ENCODE assay signal across 23 cellular contexts in the genomic region with DNA sequence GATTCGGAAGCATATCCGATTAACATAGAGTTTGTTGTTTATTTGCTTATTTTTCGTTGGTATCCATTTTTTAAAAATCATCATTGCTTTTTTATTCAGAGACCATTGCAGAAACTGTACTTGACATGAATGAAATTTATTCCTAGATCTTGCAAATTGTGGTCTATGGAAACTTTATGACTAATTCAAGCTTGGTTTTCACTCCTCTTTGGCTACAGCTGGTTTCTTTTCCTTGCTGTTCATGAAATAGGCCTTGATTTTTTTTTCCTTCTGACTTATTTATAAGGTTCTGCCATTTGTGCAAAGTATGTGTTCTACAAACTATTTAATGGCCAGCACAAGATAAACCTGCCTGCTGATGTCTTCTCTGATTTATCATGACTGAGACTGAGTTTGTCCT.
"Had no signal": no experiment of that assay in that cellular context is flagged by ENCODE, and none has a peak within 500 bp of the region (broad histone marks: within the 10 kb centered on the region; RNA-seq: fewer than 3 reads in every experiment).

No MANE protein-coding gene starts in this region.

- DNase-seq: activated CD4-positive, alpha-beta T cell treated with anti-CD3 and anti-CD28 coated beads, Interleukin-2, amount 50 U/mL, for 1 hour; activated CD4-positive, CD25-positive, alpha-beta regulatory T cell treated with anti-CD3 and anti-CD28 coated beads, Interleukin-2, amount 50 U/mL, for 72 hours; activated T-cell treated with anti-CD3 and anti-CD28 coated beads, Interleukin-2, amount 50 U/mL, for 1 hour; erythroblast; head of caudate nucleus; hypothalamus; left ventricle myocardium superior; mammary epithelial cell; nephron progenitor cell; occipital lobe; retina; sigmoid colon; stimulated activated CD4-positive, alpha-beta T cell treated with anti-CD3 and anti-CD28 coated beads, Interleukin-4, amount 100 ng/mL, for 1 hour; stimulated activated naive CD4-positive, alpha-beta T cell; T-helper 1 cell had no signal

- H3K36me3 Mint-ChIP-seq: activated naive CD4-positive, alpha-beta T cell treated with anti-CD3 and anti-CD28 coated beads, Interleukin-2, amount 50 U/mL, for 72 hours; type B pancreatic cell had no signal

- H3K36me3 ChIP-seq: ascending aorta, gastroesophageal sphincter, sigmoid colon, thoracic aorta, vagina, WERI-Rb-1 had no signal

- H3K4me1 ChIP-seq: ascending aorta, gastroesophageal sphincter, vagina had no signal

- H3K9me3 ChIP-seq: ascending aorta, gastroesophageal sphincter, sigmoid colon, thoracic aorta, vagina had no signal

- H3K27me3 Mint-ChIP-seq: type B pancreatic cell had no signal

- H3K4me3 Mint-ChIP-seq: nephron progenitor cell, type B pancreatic cell had no signal

- H3K9me3 Mint-ChIP-seq: nephron progenitor cell, type B pancreatic cell had no signal

- H3K27ac Mint-ChIP-seq: activated naive CD4-positive, alpha-beta T cell treated with anti-CD3 and anti-CD28 coated beads, Interleukin-2, amount 50 U/mL, for 72 hours; nephron progenitor cell; type B pancreatic cell had no signal

- H3K4me3 ChIP-seq: ascending aorta, coronary artery, gastroesophageal sphincter, sigmoid colon, thoracic aorta, vagina had no signal

- ATAC-seq: activated naive CD4-positive, alpha-beta T cell treated with anti-CD3 and anti-CD28 coated beads, Interleukin-2, amount 50 U/mL, for 72 hours; gastroesophageal sphincter; left ventricle myocardium superior had no signal

- H3K27ac ChIP-seq: ascending aorta, coronary artery, gastroesophageal sphincter, sigmoid colon, thoracic aorta, vagina, WERI-Rb-1 had no signal

- H3K27me3 ChIP-seq: ascending aorta, gastroesophageal sphincter, sigmoid colon, vagina had no signal
